Comparison of ENCODE assay signal across 16 cellular contexts in genomic region chr15:70576683-70577082, GRCh38.
A peak's percentile ranks its signal among the peaks of the same experiment; 100 is the strongest.
DNase-seq lines count a peak whose midpoint lies in the region; ATAC-seq and TF ChIP-seq lines count a peak whose summit lies in the region.
"Had no signal": no experiment of that assay in that cellular context is flagged by ENCODE, and none has a peak within 500 bp of the region (broad histone marks: within the 10 kb centered on the region; RNA-seq: fewer than 3 reads in every experiment).

No MANE protein-coding gene starts in this region.

- H3K4me1 Mint-ChIP-seq in HFFc6 (ENCODE audit: low read depth), result peaks cover 15% of the 10 kb centered on the region

- no peak overlapping the region for H3K4me3 Mint-ChIP-seq in HFFc6

- no peak overlapping the region for H2BK15ac ChIP-seq in mesenchymal stem cell (ENCODE audit: low read depth, poor library complexity, severe bottlenecking)

- peaks cover 22% of the 10 kb centered on the region for H3K36me3 Mint-ChIP-seq in HFFc6 (ENCODE audit: low read depth)

- peaks cover 64 to 95% of the 10 kb centered on the region in 2 experiments for H3K27me3 ChIP-seq in mesenchymal stem cell (ENCODE audit: control insufficient read depth in 1 of 2, insufficient read depth in 1 of 2, low read length in 2 of 2)

- ATAC-seq in HG03139 (IDR thresholded peaks at IDR 0.05; ENCODE audit: unreplicated experiment) (no peak), HG03159 (IDR thresholded peaks at IDR 0.05; ENCODE audit: unreplicated experiment) (no peak)

- TF ChIP-seq CTCF in HFFc6 (IDR thresholded peaks at IDR 0.05), result no peak

- no peaks in the 10 kb centered on the region for H3K36me3 ChIP-seq in mesenchymal stem cell (ENCODE audit: control insufficient read depth in 1 of 2, insufficient read depth in 2 of 2, low read depth in 1 of 2, low read length in 2 of 2)

- no peaks in the 10 kb centered on the region for H3K79me1 ChIP-seq in mesenchymal stem cell (replicated peaks; ENCODE audit: low read length, poor library complexity, severe bottlenecking)

- no peak overlapping the region for H3K27ac ChIP-seq in mesenchymal stem cell (ENCODE audit: low read length, poor library complexity, severe bottlenecking)

- H3K9me3 ChIP-seq in mesenchymal stem cell (ENCODE audit: control insufficient read depth, low read length), result peaks cover 5% of the 10 kb centered on the region

- no peak overlapping the region for H3K18ac ChIP-seq in mesenchymal stem cell (ENCODE audit: low read depth in 1 of 2, low read length in 2 of 2)

- 49% methylated on average over 4 of the region's 4 CpGs for WGBS in mesenchymal stem cell

- no peak overlapping the region for H4K8ac ChIP-seq in mesenchymal stem cell (ENCODE audit: low read length)

- no peak overlapping the region for H2BK12ac ChIP-seq in mesenchymal stem cell (ENCODE audit: low read length in 2 of 2)

- H3K27me3 Mint-ChIP-seq in HFFc6 (ENCODE audit: insufficient read depth), result peaks cover 10% of the 10 kb centered on the region

- H2BK5ac ChIP-seq in mesenchymal stem cell (ENCODE audit: low read depth, low read length, poor library complexity, severe bottlenecking), result no peak overlapping the region

- H3K27ac Mint-ChIP-seq in HFFc6, result no peak overlapping the region

- no peak overlapping the region for H3K9ac ChIP-seq in mesenchymal stem cell (ENCODE audit: low read length)

- H3K4ac ChIP-seq in mesenchymal stem cell (ENCODE audit: low read depth in 1 of 2, low read length in 2 of 2), result no peak overlapping the region

- H3K4me3 ChIP-seq in mesenchymal stem cell (ENCODE audit: insufficient read depth in 1 of 2, low read depth in 1 of 2, low read length in 2 of 2), result no peak overlapping the region

- no peak overlapping the region for H2AK5ac ChIP-seq in mesenchymal stem cell (ENCODE audit: low read length, severe bottlenecking)

- no peak overlapping the region for H4K91ac ChIP-seq in mesenchymal stem cell (ENCODE audit: low read length)

- no peak overlapping the region for H3K23ac ChIP-seq in mesenchymal stem cell (ENCODE audit: low read length in 2 of 2)

- no peak overlapping the region for H2AFZ ChIP-seq in mesenchymal stem cell (ENCODE audit: low read depth, low read length)

- H3K14ac ChIP-seq in mesenchymal stem cell (ENCODE audit: low read length in 2 of 2), result no peak overlapping the region

- intact Hi-C loops in posterior vena cava (cut with DNase I), result no loop called here

- peaks cover 5% of the 10 kb centered on the region for H3K9me3 Mint-ChIP-seq in HFFc6

- no peak overlapping the region for H2BK120ac ChIP-seq in mesenchymal stem cell (ENCODE audit: low read depth, low read length)

- peak; percentile 5 for DNase-seq in D341Med (ENCODE audit: low spot score)
- DNase-seq in HFFc6, result peak; percentile 14
- DNase-seq in NCI-H524 treated with DMSO at 0.1 percent for 48 hours (lab: John Stamatoyannopoulos, UW), result peak; percentile 50
- DNase-seq in mesenchymal stem cell, result peak; percentile 55
- DNase-seq in stimulated activated CD4-positive, alpha-beta T cell treated with anti-CD3 and anti-CD28 coated beads, Interleukin-2, amount 100 ng/mL, for 48 hours, result no peak
- DNase-seq in posterior vena cava (ENCODE audit: low spot score), result no peak
- DNase-seq: AML-193, COR-L47, DMS53, NCI-H1105, NCI-H187, NCI-H510A, Right ventricle myocardium superior, T-helper 1 cell had no signal

- no peak overlapping the region for H3K4me2 ChIP-seq in mesenchymal stem cell (ENCODE audit: low read length, poor library complexity, severe bottlenecking)

- H3K4me1 ChIP-seq in mesenchymal stem cell (ENCODE audit: control insufficient read depth, insufficient read depth, low read depth, low read length), result no peaks in the 10 kb centered on the region

Comparison
In these comparisons a context has a peak if more than half of its experiments do, and no peak if none do; other contexts are left out.
1. DNase-seq: peak in D341Med (single experiment), HFFc6 (single experiment), NCI-H524 treated with DMSO at 0.1 percent for 48 hours (single experiment) and mesenchymal stem cell (single experiment); none in stimulated activated CD4-positive, alpha-beta T cell treated with anti-CD3 and anti-CD28 coated beads, Interleukin-2, amount 100 ng/mL, for 48 hours (0 of 2) and posterior vena cava (single experiment).